Comparison of ENCODE assay signal across 2 cellular contexts in the genomic region with DNA sequence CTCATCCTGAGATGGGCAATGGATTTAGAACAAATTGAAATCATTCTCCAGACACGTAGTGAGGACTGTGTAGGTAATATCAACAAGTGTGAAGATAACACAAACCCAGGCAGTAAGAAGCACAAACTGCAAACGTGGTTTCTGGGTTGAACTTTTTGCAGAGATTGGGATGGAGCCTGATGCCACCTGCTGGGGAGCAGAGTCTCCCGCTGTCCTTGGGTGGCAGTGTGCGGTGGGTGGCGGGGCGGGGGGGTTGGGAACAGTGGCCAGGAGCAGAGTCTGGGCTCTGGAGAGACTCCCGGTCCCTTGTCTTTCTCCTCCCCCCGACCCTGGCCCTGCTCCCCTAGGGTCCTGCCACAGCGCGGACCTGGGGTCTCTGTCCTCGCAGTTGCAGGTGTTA.
TF ChIP-seq lines count a peak whose summit lies in the region.

No MANE protein-coding gene starts in this region.

TF ChIP-seq in A549, 52 proteins besides CTCF, POLR2A, EP300 and RAD21:
- peak; percentile 74 for TF ChIP-seq SMC3 (IDR thresholded peaks at IDR 0.05)
- no peak for TF ChIP-seq RNF2 (IDR thresholded peaks at IDR 0.05; ENCODE audit: borderline replicate concordance, low read depth)
- TF ChIP-seq, protein P1, sequence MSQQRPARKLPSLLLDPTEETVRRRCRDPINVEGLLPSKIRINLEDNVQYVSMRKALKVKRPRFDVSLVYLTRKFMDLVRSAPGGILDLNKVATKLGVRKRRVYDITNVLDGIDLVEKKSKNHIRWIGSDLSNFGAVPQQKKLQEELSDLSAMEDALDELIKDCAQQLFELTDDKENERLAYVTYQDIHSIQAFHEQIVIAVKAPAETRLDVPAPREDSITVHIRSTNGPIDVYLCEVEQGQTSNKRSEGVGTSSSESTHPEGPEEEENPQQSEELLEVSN (IDR thresholded peaks at IDR 0.05; ENCODE audit: borderline replicate concordance, low read depth) = no peak
- TF ChIP-seq ELK1 (IDR thresholded peaks at IDR 0.05; ENCODE audit: low read depth, low read length) = no peak
- TF ChIP-seq PHF8 (IDR thresholded peaks at IDR 0.05; ENCODE audit: borderline replicate concordance, low read depth) = no peak
- no peak for TF ChIP-seq NPAS2 (CRISPR knock-in tag; IDR thresholded peaks at IDR 0.05; ENCODE audit: borderline replicate concordance)
TF ChIP-seq in A549: peak in this region for 1.

TF ChIP-seq in HCT116, 20 proteins besides CTCF, POLR2A, EP300 and RAD21:
- TF ChIP-seq ATF3 (IDR thresholded peaks at IDR 0.05) = no peak
- no peak for TF ChIP-seq TCF7L2 (IDR thresholded peaks at IDR 0.05; ENCODE audit: borderline replicate concordance, extremely low read depth, insufficient read depth, insufficient read length)
- no peak for TF ChIP-seq EZH2phosphoT487 (IDR thresholded peaks at IDR 0.05; ENCODE audit: borderline replicate concordance)
- TF ChIP-seq SIN3A (IDR thresholded peaks at IDR 0.05; ENCODE audit: low read depth) = no peak
- no peak for TF ChIP-seq CBX3 (IDR thresholded peaks at IDR 0.05; ENCODE audit: low read depth)
- no peak for TF ChIP-seq POLR2AphosphoS5 (IDR thresholded peaks at IDR 0.05; ENCODE audit: low read depth, low read length)
- TF ChIP-seq JUND (IDR thresholded peaks at IDR 0.05) = no peak
- no peak for TF ChIP-seq ZNF274 (IDR thresholded peaks at IDR 0.05; ENCODE audit: low read depth, low read length)
- TF ChIP-seq ZFX (IDR thresholded peaks at IDR 0.05) = no peak
- TF ChIP-seq EZH2 (IDR thresholded peaks at IDR 0.05) = no peak
- TF ChIP-seq, protein P2, sequence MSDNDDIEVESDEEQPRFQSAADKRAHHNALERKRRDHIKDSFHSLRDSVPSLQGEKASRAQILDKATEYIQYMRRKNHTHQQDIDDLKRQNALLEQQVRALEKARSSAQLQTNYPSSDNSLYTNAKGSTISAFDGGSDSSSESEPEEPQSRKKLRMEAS (IDR thresholded peaks at IDR 0.05) = no peak
- TF ChIP-seq SRF (IDR thresholded peaks at IDR 0.05; ENCODE audit: low read depth) = no peak
- TF ChIP-seq SP1 (IDR thresholded peaks at IDR 0.05; ENCODE audit: low read depth) = no peak
- TF ChIP-seq, protein P3, sequence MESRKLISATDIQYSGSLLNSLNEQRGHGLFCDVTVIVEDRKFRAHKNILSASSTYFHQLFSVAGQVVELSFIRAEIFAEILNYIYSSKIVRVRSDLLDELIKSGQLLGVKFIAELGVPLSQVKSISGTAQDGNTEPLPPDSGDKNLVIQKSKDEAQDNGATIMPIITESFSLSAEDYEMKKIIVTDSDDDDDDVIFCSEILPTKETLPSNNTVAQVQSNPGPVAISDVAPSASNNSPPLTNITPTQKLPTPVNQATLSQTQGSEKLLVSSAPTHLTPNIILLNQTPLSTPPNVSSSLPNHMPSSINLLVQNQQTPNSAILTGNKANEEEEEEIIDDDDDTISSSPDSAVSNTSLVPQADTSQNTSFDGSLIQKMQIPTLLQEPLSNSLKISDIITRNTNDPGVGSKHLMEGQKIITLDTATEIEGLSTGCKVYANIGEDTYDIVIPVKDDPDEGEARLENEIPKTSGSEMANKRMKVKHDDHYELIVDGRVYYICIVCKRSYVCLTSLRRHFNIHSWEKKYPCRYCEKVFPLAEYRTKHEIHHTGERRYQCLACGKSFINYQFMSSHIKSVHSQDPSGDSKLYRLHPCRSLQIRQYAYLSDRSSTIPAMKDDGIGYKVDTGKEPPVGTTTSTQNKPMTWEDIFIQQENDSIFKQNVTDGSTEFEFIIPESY (IDR thresholded peaks at IDR 0.05; ENCODE audit: extremely low read depth, insufficient replicate concordance, low read length) = no peak
